ENCODE assay signal across 23 cellular contexts in the genomic region with DNA sequence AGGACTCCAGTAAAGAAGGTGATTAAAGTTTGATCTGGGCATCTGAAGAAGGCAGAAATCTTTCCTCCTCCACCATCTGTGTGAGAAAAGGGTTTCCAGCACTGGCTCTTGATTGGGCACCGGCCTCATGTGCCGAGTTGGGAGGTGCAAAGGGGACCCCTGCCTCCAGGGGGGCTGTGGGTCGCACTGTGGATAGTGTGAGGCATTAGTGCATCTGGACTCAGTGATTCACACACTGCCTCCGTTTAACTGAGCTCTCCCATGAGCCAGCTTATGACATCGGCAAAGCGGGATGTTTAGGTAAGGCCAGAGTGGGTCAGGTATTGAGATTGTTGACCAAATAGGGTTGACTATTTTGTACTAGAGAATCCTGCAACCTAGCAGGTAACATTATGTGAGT. TPM values are rescaled to one million over a fixed set of nuclear protein-coding genes. Genes with fewer than 3 reads are reported as not detected.
"Had no signal": no experiment of that assay in that cellular context is flagged by ENCODE, and none has a peak within 500 bp of the region (broad histone marks: within the 10 kb centered on the region; RNA-seq: fewer than 3 reads in every experiment).

No MANE protein-coding gene starts in this region.

- H3K9ac ChIP-seq: neural progenitor cell had no signal

- ATAC-seq: activated CD4-positive, alpha-beta T cell treated with anti-CD3 and anti-CD28 coated beads for 36 hours; activated naive CD4-positive, alpha-beta T cell treated with anti-CD3 and anti-CD28 coated beads, Interleukin-2, amount 50 U/mL, for 72 hours; activated T-cell treated with anti-CD3 and anti-CD28 coated beads, Interleukin-2, amount 50 U/mL, for 72 hours; effector memory CD8-positive, alpha-beta T cell; natural killer cell; T-cell had no signal

- DNase-seq: activated CD4-positive, alpha-beta T cell treated with anti-CD3 and anti-CD28 coated beads for 36 hours; activated CD4-positive, CD25-positive, alpha-beta regulatory T cell; activated naive CD4-positive, alpha-beta T cell; activated T-cell treated with anti-CD3 and anti-CD28 coated beads for 4 hours; activated T-cell treated with anti-CD3 and anti-CD28 coated beads, Interleukin-2, amount 50 U/mL, for 72 hours; anterior cingulate cortex; caudate nucleus; cortex of kidney; effector memory CD8-positive, alpha-beta T cell; mammary epithelial cell; midbrain; natural killer cell; occipital lobe; stimulated activated CD4-positive, alpha-beta T cell treated with anti-CD3 and anti-CD28 coated beads, Interleukin-2, amount 100 ng/mL, for 48 hours; stimulated activated naive CD4-positive, alpha-beta T cell treated with Interleukin-2 at 50 U/mL for 16 hours; T-cell had no signal

- H3K36me3 ChIP-seq: neural progenitor cell had no signal

- H3K27ac ChIP-seq: neural progenitor cell had no signal

- H3K27me3 ChIP-seq: neural progenitor cell, tibial nerve had no signal

- H3K4me2 ChIP-seq: neural progenitor cell had no signal

- H3K9me3 ChIP-seq: tibial nerve had no signal

- H3K4me3 ChIP-seq: neural progenitor cell, tibial nerve had no signal

- H2AFZ ChIP-seq: neural progenitor cell had no signal

RNA-seq across cellular contexts. Expression of a gene that starts 59.3 kb away (rescaled TPM):
- total RNA-seq: activated CD4-positive, alpha-beta T cell treated with anti-CD3 and anti-CD28 coated beads for 36 hours; activated naive CD4-positive, alpha-beta T cell treated with anti-CD3 and anti-CD28 coated beads, Interleukin-2, amount 50 U/mL, for 72 hours; chondrocyte; fibroblast of lung; fibroblast of villous mesenchyme; mammary epithelial cell; natural killer cell; occipital lobe; SK-MEL-5 had no signal
- polyA plus RNA-seq: fibroblast of lung, mammary epithelial cell had no signal
